Comparison of ENCODE assay signal across 24 cellular contexts in the genomic region with DNA sequence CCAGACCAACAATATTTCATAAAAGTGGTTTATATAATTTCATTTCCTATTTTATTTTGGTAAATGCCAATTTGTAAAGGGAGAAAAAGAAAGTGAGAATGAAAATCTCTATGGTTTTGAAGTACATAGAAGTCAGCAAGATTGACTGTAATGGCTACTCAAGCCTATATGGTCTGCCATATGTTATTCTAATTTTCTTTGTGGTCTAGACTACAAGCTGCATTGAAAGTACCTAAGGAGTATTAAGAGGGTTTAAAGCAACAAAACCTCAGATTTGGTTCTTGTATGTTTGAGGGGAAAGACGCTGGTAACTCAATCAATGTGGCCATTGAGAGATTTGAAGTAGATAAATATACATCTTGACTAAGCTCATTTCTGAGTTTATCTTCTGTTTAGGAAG.
"Had no signal": no experiment of that assay in that cellular context is flagged by ENCODE, and none has a peak within 500 bp of the region (broad histone marks: within the 10 kb centered on the region; RNA-seq: fewer than 3 reads in every experiment).

No MANE protein-coding gene starts in this region.

- ATAC-seq: HepG2, Panc1, PC-3, SK-N-SH treated with all-trans-retinoic acid at 6 μM for 48 hours had no signal

- H3K27ac ChIP-seq: RWPE1 had no signal

- DNase-seq: IMR-90; Kasumi-1; KG1; MV-4-11; NCI-H1048; NCI-H1105; NCI-H1417; NCI-H1436 treated with DMSO at 0.1 percent for 48 hours; NCI-H1694; NCI-H187 treated with DMSO at 0.1 percent for 48 hours; NCI-H2029 treated with DMSO at 0.1 percent for 48 hours; NCI-H2171 treated with DMSO at 0.1 percent for 48 hours; NCI-H345; NCI-H446 treated with DMSO at 0.1 percent for 48 hours; NCI-H510A treated with DMSO at 0.1 percent for 48 hours; NCI-H69; NCI-H774; NK-92 treated with Interleukin-12 subunit alpha and Interleukin-12 subunit beta, amount 100 ng/mL, for 24 hours; PC-3; SHP77 had no signal
